ENCODE assay signal across 16 cellular contexts in the genomic region with DNA sequence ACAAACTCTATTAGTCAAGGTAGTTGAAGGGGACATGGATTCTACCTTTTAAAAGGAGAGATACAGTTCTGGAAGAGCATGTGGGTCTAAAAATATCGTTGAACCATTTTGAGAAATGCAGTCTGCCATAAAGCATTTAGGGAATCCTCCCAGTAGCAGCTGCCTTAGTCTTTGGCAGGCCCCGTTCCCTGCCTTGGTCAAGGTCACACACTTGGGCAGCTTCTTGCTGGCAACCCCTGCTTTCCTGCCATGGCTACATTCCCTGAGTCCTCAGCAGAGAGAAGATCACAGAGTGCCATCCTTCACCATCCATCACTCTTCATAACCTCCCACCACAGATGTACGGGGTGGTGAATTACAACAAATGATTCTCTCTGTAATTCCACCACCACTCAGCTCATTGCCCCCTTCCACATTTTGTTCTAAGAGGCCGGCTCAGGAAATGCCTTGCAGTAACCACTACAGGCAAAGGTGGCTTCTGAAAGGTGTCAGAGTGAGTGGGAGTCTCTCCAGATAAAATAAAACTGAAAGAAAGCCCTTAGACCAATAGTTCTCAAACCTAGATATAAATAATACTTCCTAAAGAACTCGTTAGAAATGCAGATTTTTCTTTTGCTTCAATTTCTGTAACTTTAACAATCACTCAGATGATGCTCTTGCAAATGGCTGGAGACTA.
DNase-seq lines count a peak whose midpoint lies in the region; ATAC-seq, FAIRE-seq and TF ChIP-seq lines count a peak whose summit lies in the region.
"Had no signal": no experiment of that assay in that cellular context is flagged by ENCODE, and none has a peak within 500 bp of the region (broad histone marks: within the 10 kb centered on the region; RNA-seq: fewer than 3 reads in every experiment).

No MANE protein-coding gene starts in this region.

- in situ Hi-C loops in GM13977 (cut with MboI; ENCODE audit: low pct_unique_long_range_greater_than_20kb, low sequenced_read_pairs, unreplicated experiment), result loop anchor here (25.0 kb wide), 1 partner anchor 376 kb away; no protein-coding TSS in a partner anchor

- intact Hi-C loops in heart left ventricle (cut with DNase I), result loop anchor here in 2 of 10 donors (10.0 kb wide), 1 partner anchor 243 kb away; no protein-coding TSS in a partner anchor

- WGBS in heart left ventricle, 4 donors, result 49 to 67% (median 60%) methylated on average over 5 of the region's 5 CpGs

- TF ChIP-seq CTCF in GM13977 (IDR thresholded peaks at IDR 0.05; ENCODE audit: extremely low read depth, insufficient read depth, missing control alignments) (no peak), heart left ventricle (IDR thresholded peaks at IDR 0.05) (no peak), nephron (IDR thresholded peaks at IDR 0.05; ENCODE audit: unreplicated experiment in 3 of 3) (no peak)

- no peaks in the 10 kb centered on the region for H3K9me3 Mint-ChIP-seq in nephron
- H3K9me3 Mint-ChIP-seq in activated CD4-positive, alpha-beta T cell treated with anti-CD3 and anti-CD28 coated beads, Interleukin-2, amount 10 ng/mL, durations not matched to agents 7 days and 5 days, result no peaks in the 10 kb centered on the region
- H3K9me3 Mint-ChIP-seq: GM23338 had no signal

- no peak for TF ChIP-seq POLR2A in heart left ventricle (IDR thresholded peaks at IDR 0.05)

- peaks cover 0 to 21% (median 4%) of the 10 kb centered on the region in 12 donors for H3K4me1 ChIP-seq in heart left ventricle

- DNase-seq in GM13977 (ENCODE audit: low spot score) (peak; percentile 38), heart left ventricle (peak in 3 of 5 donors; percentile 31 to 51 (median 50)), RCC 7860 (ENCODE audit: low spot score) (no peak)
- no peak for DNase-seq in activated CD4-positive, alpha-beta T cell treated with anti-CD3 and anti-CD28 coated beads, Interleukin-2, amount 10 ng/mL, durations not matched to agents 7 days and 5 days
- DNase-seq: C1 segment of cervical spinal cord, GF-D8, MG63, NCI-H1092 treated with DMSO at 0.1 percent for 48 hours, NCI-H2081 treated with DMSO at 0.1 percent for 48 hours, NCI-H510A treated with DMSO at 0.1 percent for 48 hours, SIG-M5 had no signal

- peaks cover 71% of the 10 kb centered on the region for H3K4me1 Mint-ChIP-seq in nephron
- H3K4me1 Mint-ChIP-seq in activated CD4-positive, alpha-beta T cell treated with anti-CD3 and anti-CD28 coated beads, Interleukin-2, amount 10 ng/mL, durations not matched to agents 7 days and 5 days, result no peaks in the 10 kb centered on the region

- peaks cover 8% of the 10 kb centered on the region for H3K27me3 Mint-ChIP-seq in nephron (ENCODE audit: low read depth)
- H3K27me3 Mint-ChIP-seq in activated CD4-positive, alpha-beta T cell treated with anti-CD3 and anti-CD28 coated beads, Interleukin-2, amount 10 ng/mL, durations not matched to agents 7 days and 5 days, result peaks cover 5% of the 10 kb centered on the region

- CTCF ChIA-PET in activated CD4-positive, alpha-beta T cell treated with anti-CD3 and anti-CD28 coated beads, Interleukin-2, amount 10 ng/mL, durations not matched to agents 7 days and 5 days (lab: Charles Lee), result interaction anchor here (1.1 kb wide), 1 partner anchor 377 kb away, joined by 3 read pairs; no protein-coding TSS in a partner anchor

- peak overlapping the region in 6 of 12 donors; percentile 31 to 66 (median 39) for H3K27ac ChIP-seq in heart left ventricle

- no peaks in the 10 kb centered on the region for H3K27me3 ChIP-seq in heart left ventricle
- H3K27me3 ChIP-seq: MG63 had no signal

- peak overlapping the region in 2 of 3 experiments; percentile 40 to 51 for H3K27ac Mint-ChIP-seq in nephron
- no peak overlapping the region for H3K27ac Mint-ChIP-seq in activated CD4-positive, alpha-beta T cell treated with anti-CD3 and anti-CD28 coated beads, Interleukin-2, amount 10 ng/mL, durations not matched to agents 7 days and 5 days
- H3K27ac Mint-ChIP-seq: GM23338 had no signal

- no peaks in the 10 kb centered on the region for H3K36me3 Mint-ChIP-seq in nephron (ENCODE audit: low read depth)
- H3K36me3 Mint-ChIP-seq in activated CD4-positive, alpha-beta T cell treated with anti-CD3 and anti-CD28 coated beads, Interleukin-2, amount 10 ng/mL, durations not matched to agents 7 days and 5 days (ENCODE audit: low read depth), result no peaks in the 10 kb centered on the region

- POLR2A ChIA-PET in activated CD4-positive, alpha-beta T cell treated with anti-CD3 and anti-CD28 coated beads, Interleukin-2, amount 10 ng/mL, durations not matched to agents 7 days and 5 days (lab: Charles Lee), result no interaction called here

- ATAC-seq in HG03432 (IDR thresholded peaks at IDR 0.05; ENCODE audit: unreplicated experiment) (peak; percentile 43), heart left ventricle (peak; percentile 83 to 92 (median 87)), HG03439 (IDR thresholded peaks at IDR 0.05; ENCODE audit: unreplicated experiment) (no peak), GM18517 (IDR thresholded peaks at IDR 0.05; ENCODE audit: unreplicated experiment) (no peak)

- FAIRE-seq in RCC 7860 (lab: Jason Lieb, UNC), result no peak

- no peaks in the 10 kb centered on the region for H3K36me3 ChIP-seq in heart left ventricle
- H3K36me3 ChIP-seq: MG63 had no signal

- no peak overlapping the region for H3K4me3 ChIP-seq in heart left ventricle
- H3K4me3 ChIP-seq: GM23338, MG63 had no signal

- peak overlapping the region in 1 of 3 experiments; percentile 26 for H3K4me3 Mint-ChIP-seq in nephron
- no peak overlapping the region for H3K4me3 Mint-ChIP-seq in activated CD4-positive, alpha-beta T cell treated with anti-CD3 and anti-CD28 coated beads, Interleukin-2, amount 10 ng/mL, durations not matched to agents 7 days and 5 days
- H3K4me3 Mint-ChIP-seq: GM23338 had no signal

- no peaks in the 10 kb centered on the region for H3K9me3 ChIP-seq in heart left ventricle
- H3K9me3 ChIP-seq: MG63 had no signal

Comparison
In these comparisons a context has a peak if more than half of its experiments do, and no peak if none do; other contexts are left out.
1. DNase-seq: peak in GM13977 (single experiment) and heart left ventricle (3 of 5); none in activated CD4-positive, alpha-beta T cell treated with anti-CD3 and anti-CD28 coated beads, Interleukin-2, amount 10 ng/mL, durations not matched to agents 7 days and 5 days (single experiment) and RCC 7860 (single experiment).
2. ATAC-seq: peak in HG03432 (single experiment) and heart left ventricle (4 of 4); none in HG03439 (single experiment) and GM18517 (single experiment).